Comparison of ENCODE assay signal across 12 cellular contexts in the genomic region with DNA sequence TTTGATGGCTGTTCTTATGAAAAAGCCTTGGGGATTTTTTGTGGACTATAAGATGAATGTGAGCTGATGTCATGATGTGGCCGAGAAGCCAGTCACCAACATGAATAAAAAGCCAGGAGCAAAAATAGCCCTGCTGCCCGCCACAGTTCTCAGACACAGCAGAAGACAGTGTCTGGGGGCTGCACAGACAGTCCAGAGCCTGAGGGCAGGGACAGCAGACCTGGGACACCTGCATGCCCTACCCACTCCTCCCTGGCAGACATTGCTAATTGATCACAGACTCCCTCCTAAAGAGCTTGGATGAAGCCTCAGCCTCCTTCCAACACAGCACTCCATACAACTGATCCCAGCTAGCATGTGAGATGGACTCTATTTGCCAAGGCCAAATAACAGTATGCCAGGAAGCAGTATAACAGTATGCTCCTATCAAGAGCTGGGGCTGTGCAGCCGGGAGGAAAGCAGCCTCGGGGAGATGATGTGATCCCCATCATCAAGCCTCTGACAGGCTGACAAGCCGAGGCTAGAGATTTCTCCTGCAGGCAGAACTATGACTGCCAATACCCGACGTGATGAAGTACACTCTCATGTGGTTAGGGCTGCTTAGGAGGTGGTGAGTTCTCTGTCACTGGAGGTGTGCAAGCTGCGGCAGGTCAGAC.
DNase-seq lines count a peak whose midpoint lies in the region; ATAC-seq, FAIRE-seq and TF ChIP-seq lines count a peak whose summit lies in the region.
"Had no signal": no experiment of that assay in that cellular context is flagged by ENCODE, and none has a peak within 500 bp of the region (broad histone marks: within the 10 kb centered on the region; RNA-seq: fewer than 3 reads in every experiment).

No MANE protein-coding gene starts in this region.

- TF ChIP-seq CTCF in HepG2 (CRISPR knock-in tag; IDR thresholded peaks at IDR 0.05), result no peak
- no peak for TF ChIP-seq CTCF in right lobe of liver (IDR thresholded peaks at IDR 0.05)
- TF ChIP-seq CTCF in brain microvascular endothelial cell (IDR thresholded peaks at IDR 0.05; ENCODE audit: low read depth, low read length, missing control alignments), result no peak

- H3K79me2 ChIP-seq in HepG2 (ENCODE audit: insufficient read depth, low read length), result peaks cover 48% of the 10 kb centered on the region

- no peak overlapping the region for H3K4me3 ChIP-seq in HepG2 (replicated peaks in 1 of 3; ENCODE audit: insufficient read depth in 1 of 3, low read depth in 2 of 3, low read length in 3 of 3)
- no peak overlapping the region for H3K4me3 ChIP-seq in right lobe of liver
- no peak overlapping the region for H3K4me3 ChIP-seq in brain microvascular endothelial cell (ENCODE audit: low read depth, low read length)
- no peak overlapping the region for H3K4me3 ChIP-seq in aorta (ENCODE audit: low read length in 2 of 2)
- H3K4me3 ChIP-seq: suprapubic skin had no signal

- H3K9ac ChIP-seq in HepG2 (ENCODE audit: insufficient read depth, low read depth, low read length), result no peak overlapping the region
- H3K9ac ChIP-seq: SK-N-SH had no signal

- H3K36me3 ChIP-seq in HepG2 (replicated peaks in 1 of 2; ENCODE audit: control insufficient read depth in 1 of 2, insufficient read depth in 2 of 2, low read length in 2 of 2) (peaks cover 11 to 20% of the 10 kb centered on the region in 2 experiments), right lobe of liver (peaks cover 0 to 4% (median under 1%) of the 10 kb centered on the region in 4 donors), brain microvascular endothelial cell (replicated peaks) (no peaks in the 10 kb centered on the region), aorta (ENCODE audit: control insufficient read depth in 1 of 2, insufficient read depth in 2 of 2, low read length in 1 of 2) (no peaks in the 10 kb centered on the region)
- H3K36me3 ChIP-seq: suprapubic skin had no signal

- POLR2A ChIA-PET in HepG2 (lab: Yijun Ruan, JAX), result interaction anchor here (1.4 kb wide), 1 partner anchor 18 kb away, joined by 16 read pairs; no protein-coding TSS in a partner anchor

- H3K27ac ChIP-seq in HepG2 (ENCODE audit: extremely low read length, insufficient read depth, low read length), result no peak overlapping the region
- no peak overlapping the region for H3K27ac ChIP-seq in right lobe of liver
- H3K27ac ChIP-seq in brain microvascular endothelial cell, result no peak overlapping the region
- H3K27ac ChIP-seq in aorta (ENCODE audit: low read depth in 1 of 2, low read length in 2 of 2), result peak overlapping the region; percentile 15 to 80
- H3K27ac ChIP-seq: suprapubic skin had no signal

- no peak for FAIRE-seq in HepG2 (lab: Jason Lieb, UNC)

- no peak for TF ChIP-seq POLR2A in HepG2 (IDR thresholded peaks at IDR 0.05; ENCODE audit: insufficient read depth in 1 of 2, low read depth in 2 of 2, low read length in 2 of 2)
- no peak for TF ChIP-seq POLR2A in right lobe of liver (IDR thresholded peaks at IDR 0.05)

- intact Hi-C loops in HepG2 (cut with micrococcal nuclease; ENCODE audit: unreplicated experiment), result loop anchor here (5.0 kb wide), 1 partner anchor 36 kb away; no protein-coding TSS in a partner anchor
- intact Hi-C loops in right lobe of liver (cut with DNase I), result no loop called here
- intact Hi-C loops in aorta (cut with DNase I), result no loop called here

- H3K9me3 ChIP-seq in HepG2 (ENCODE audit: low read length) (no peaks in the 10 kb centered on the region), right lobe of liver (no peaks in the 10 kb centered on the region), aorta (ENCODE audit: control insufficient read depth, low read length) (no peaks in the 10 kb centered on the region)
- H3K9me3 ChIP-seq: SK-N-SH, suprapubic skin had no signal

- peaks cover 22% of the 10 kb centered on the region for H3K4me1 ChIP-seq in HepG2 (ENCODE audit: insufficient read depth, low read length)
- peaks cover 0 to 21% (median 5%) of the 10 kb centered on the region in 4 donors for H3K4me1 ChIP-seq in right lobe of liver
- peaks cover 5 to 10% of the 10 kb centered on the region in 2 donors for H3K4me1 ChIP-seq in aorta (ENCODE audit: control insufficient read depth in 1 of 2, insufficient read depth in 2 of 2, low read length in 2 of 2)

- H2AFZ ChIP-seq in HepG2 (ENCODE audit: low read length), result no peak overlapping the region

- no peak overlapping the region for H3K4me2 ChIP-seq in HepG2 (ENCODE audit: low read depth, low read length)

- CTCF ChIA-PET in HepG2 (lab: Yijun Ruan, JAX; ENCODE audit: low intra/inter-chr PET ratio, low total read pairs), result interaction anchor here (1.2 kb wide), 1 partner anchor 37 kb away, joined by 4 read pairs; no protein-coding TSS in a partner anchor

- WGBS in HepG2 (ENCODE audit: low lambda C conversion rate), result 94% methylated on average over 6 of the region's 8 CpGs
- 67% methylated on average over 4 of the region's 8 CpGs for WGBS in right lobe of liver (ENCODE audit: insufficient coverage, low coverage, low lambda C conversion rate, missing lambda C conversion rate)
- 15 to 18% methylated on average over 8 of the region's 8 CpGs for WGBS in aorta, 2 donors

- BruUV-seq in HepG2 (replicated peaks; lab: Mats Ljungman, UMichigan), result no TSS peak

- TF ChIP-seq EP300 in HepG2 (IDR thresholded peaks at IDR 0.05; ENCODE audit: low read depth in 2 of 2, low read length in 2 of 2) (no peak), HepG2 (CRISPR knock-in tag; IDR thresholded peaks at IDR 0.05; ENCODE audit: borderline replicate concordance) (no peak)

- DNase-seq in HepG2 (ENCODE audit: low spot score) (no peak), right lobe of liver (no peak), brain microvascular endothelial cell (peak; percentile 11), medulla oblongata (ENCODE audit: extremely low spot score) (peak; percentile 55), aorta (no peak), DMS153 (lab: John Stamatoyannopoulos, UW) (no peak), NCI-H146 (lab: John Stamatoyannopoulos, UW) (no peak)
- DNase-seq: activated naive CD4-positive, alpha-beta T cell treated with Interleukin-2 at 50 U/mL for 16 hours; NCI-H2171 treated with DMSO at 0.1 percent for 48 hours; SK-N-SH had no signal

- no peak for TF ChIP-seq RAD21 in HepG2 (CRISPR knock-in tag; IDR thresholded peaks at IDR 0.05)

- ATAC-seq in HepG2, result no peak
- ATAC-seq in right lobe of liver, result no peak
- peak; percentile 9 for ATAC-seq in aorta (ENCODE audit: low FRiP score)
- ATAC-seq in HG02798 (IDR thresholded peaks at IDR 0.05; ENCODE audit: poor library complexity, unreplicated experiment), result no peak

- H3K27me3 ChIP-seq in HepG2 (ENCODE audit: control insufficient read depth in 1 of 2, insufficient read depth in 2 of 2, low read length in 2 of 2) (no peaks in the 10 kb centered on the region), right lobe of liver (no peaks in the 10 kb centered on the region), brain microvascular endothelial cell (replicated peaks) (no peaks in the 10 kb centered on the region), aorta (ENCODE audit: control insufficient read depth in 1 of 2, insufficient read depth in 2 of 2, low read length in 1 of 2) (no peaks in the 10 kb centered on the region)
- H3K27me3 ChIP-seq: suprapubic skin had no signal

- H4K20me1 ChIP-seq in HepG2 (ENCODE audit: insufficient read depth, low read length), result peaks cover 53% of the 10 kb centered on the region

- in situ Hi-C loops in HepG2 (cut with HindIII; ENCODE audit: extremely low pct_ligation_motif_present, low pct_unique_long_range_greater_than_20kb) (no loop called here), brain microvascular endothelial cell (cut with HindIII; ENCODE audit: low pct_ligation_motif_present, low sequenced_read_pairs) (no loop called here)

TF ChIP-seq in HepG2, 621 proteins besides CTCF, POLR2A, EP300 and RAD21:
- TF ChIP-seq, protein P1, sequence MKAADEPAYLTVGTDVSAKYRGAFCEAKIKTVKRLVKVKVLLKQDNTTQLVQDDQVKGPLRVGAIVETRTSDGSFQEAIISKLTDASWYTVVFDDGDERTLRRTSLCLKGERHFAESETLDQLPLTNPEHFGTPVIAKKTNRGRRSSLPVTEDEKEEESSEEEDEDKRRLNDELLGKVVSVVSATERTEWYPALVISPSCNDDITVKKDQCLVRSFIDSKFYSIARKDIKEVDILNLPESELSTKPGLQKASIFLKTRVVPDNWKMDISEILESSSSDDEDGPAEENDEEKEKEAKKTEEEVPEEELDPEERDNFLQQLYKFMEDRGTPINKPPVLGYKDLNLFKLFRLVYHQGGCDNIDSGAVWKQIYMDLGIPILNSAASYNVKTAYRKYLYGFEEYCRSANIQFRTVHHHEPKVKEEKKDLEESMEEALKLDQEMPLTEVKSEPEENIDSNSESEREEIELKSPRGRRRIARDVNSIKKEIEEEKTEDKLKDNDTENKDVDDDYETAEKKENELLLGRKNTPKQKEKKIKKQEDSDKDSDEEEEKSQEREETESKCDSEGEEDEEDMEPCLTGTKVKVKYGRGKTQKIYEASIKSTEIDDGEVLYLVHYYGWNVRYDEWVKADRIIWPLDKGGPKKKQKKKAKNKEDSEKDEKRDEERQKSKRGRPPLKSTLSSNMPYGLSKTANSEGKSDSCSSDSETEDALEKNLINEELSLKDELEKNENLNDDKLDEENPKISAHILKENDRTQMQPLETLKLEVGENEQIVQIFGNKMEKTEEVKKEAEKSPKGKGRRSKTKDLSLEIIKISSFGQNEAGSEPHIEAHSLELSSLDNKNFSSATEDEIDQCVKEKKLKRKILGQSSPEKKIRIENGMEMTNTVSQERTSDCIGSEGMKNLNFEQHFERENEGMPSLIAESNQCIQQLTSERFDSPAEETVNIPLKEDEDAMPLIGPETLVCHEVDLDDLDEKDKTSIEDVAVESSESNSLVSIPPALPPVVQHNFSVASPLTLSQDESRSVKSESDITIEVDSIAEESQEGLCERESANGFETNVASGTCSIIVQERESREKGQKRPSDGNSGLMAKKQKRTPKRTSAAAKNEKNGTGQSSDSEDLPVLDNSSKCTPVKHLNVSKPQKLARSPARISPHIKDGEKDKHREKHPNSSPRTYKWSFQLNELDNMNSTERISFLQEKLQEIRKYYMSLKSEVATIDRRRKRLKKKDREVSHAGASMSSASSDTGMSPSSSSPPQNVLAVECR (CRISPR knock-in tag; IDR thresholded peaks at IDR 0.05; ENCODE audit: borderline replicate concordance), result no peak
- TF ChIP-seq FOXK2 (IDR thresholded peaks at IDR 0.05), result no peak
- TF ChIP-seq ZNF850 (CRISPR knock-in tag; conservative IDR thresholded peaks at IDR 0.05), result no peak
- no peak for TF ChIP-seq ZNF292 (CRISPR knock-in tag; IDR thresholded peaks at IDR 0.05; ENCODE audit: borderline replicate concordance, low read depth)
- TF ChIP-seq RBM22 (optimal IDR thresholded peaks at IDR 0.05; ENCODE audit: low read length), result peak; percentile 12
- no peak for TF ChIP-seq RBAK (CRISPR knock-in tag; IDR thresholded peaks at IDR 0.05)

Comparison
In these comparisons a context has a peak if more than half of its experiments do, and no peak if none do; other contexts are left out.
1. DNase-seq: peak in brain microvascular endothelial cell (single experiment) and medulla oblongata (single experiment); none in HepG2 (single experiment), right lobe of liver (0 of 3), aorta (0 of 2), DMS153 (single experiment) and NCI-H146 (single experiment).
2. H3K27ac ChIP-seq: peak in aorta (2 of 2); none in HepG2 (single experiment), right lobe of liver (0 of 3) and brain microvascular endothelial cell (single experiment).